Comparison of ENCODE assay signal across 30 cellular contexts in the genomic region with DNA sequence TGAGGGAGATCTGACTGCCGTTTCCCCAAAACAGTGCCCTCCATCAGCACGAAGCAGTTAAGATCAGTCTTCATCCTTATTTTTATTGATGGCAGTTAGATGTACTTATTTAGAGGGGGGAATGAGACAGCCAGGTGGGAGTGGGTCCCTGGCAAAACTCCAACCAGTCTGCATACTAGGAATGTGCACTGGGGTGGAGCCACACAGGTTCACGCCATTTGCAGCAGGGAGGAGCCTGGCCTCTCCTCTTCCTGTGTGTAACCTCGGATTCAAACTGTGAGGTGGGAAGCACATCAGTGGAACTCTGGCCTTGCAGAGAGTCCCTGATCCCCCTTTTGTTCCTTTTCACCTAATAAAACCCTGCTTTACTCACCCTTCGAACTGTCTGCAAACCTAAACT.
"Had no signal": no experiment of that assay in that cellular context is flagged by ENCODE, and none has a peak within 500 bp of the region (broad histone marks: within the 10 kb centered on the region; RNA-seq: fewer than 3 reads in every experiment).

No MANE protein-coding gene starts in this region.

- H3K4me1 Mint-ChIP-seq: activated CD4-positive, alpha-beta T cell treated with anti-CD3 and anti-CD28 coated beads for 36 hours; activated CD4-positive, alpha-beta T cell treated with anti-CD3 and anti-CD28 coated beads, Interleukin-2, amount 10 ng/mL, durations not matched to agents 7 days and 5 days; activated naive CD4-positive, alpha-beta T cell treated with anti-CD3 and anti-CD28 coated beads, Interleukin-2, amount 50 U/mL, for 24 hours; activated naive CD8-positive, alpha-beta T cell treated with anti-CD3 and anti-CD28 coated beads, Interleukin-2, amount 10 ng/mL, durations not matched to agents 7 days and 5 days; brain had no signal

- H3K4me2 ChIP-seq: KMS-11, PC-9 had no signal

- H3K27ac ChIP-seq: KMS-11, PC-9 had no signal

- H3K9me3 Mint-ChIP-seq: activated naive CD4-positive, alpha-beta T cell treated with anti-CD3 and anti-CD28 coated beads, Interleukin-2, amount 50 U/mL, for 24 hours; activated naive CD8-positive, alpha-beta T cell treated with anti-CD3 and anti-CD28 coated beads, Interleukin-2, amount 10 ng/mL, durations not matched to agents 7 days and 5 days; activated T-cell treated with anti-CD3 and anti-CD28 coated beads, Interleukin-2, amount 50 U/mL, for 24 hours; activated T-helper 2 cell treated with anti-CD3 and anti-CD28 coated beads, Interferon-gamma antibody, Interleukin-2, Interleukin-4, amounts not matched to agents 10 μg/mL and 5 μg/mL and 100 μg/mL, durations not matched to agents 14 hours and 24 hours and 36 hours; T-helper 2 cell treated with Interferon-gamma antibody and Interleukin-4, amounts not matched to agents 5 μg/mL and 100 μg/mL, for 36 hours had no signal

- H3K27ac Mint-ChIP-seq: activated CD4-positive, alpha-beta T cell treated with anti-CD3 and anti-CD28 coated beads for 36 hours; activated CD4-positive, alpha-beta T cell treated with anti-CD3 and anti-CD28 coated beads, Interleukin-2, amount 10 ng/mL, durations not matched to agents 7 days and 5 days; activated CD8-positive, alpha-beta T cell treated with anti-CD3 and anti-CD28 coated beads, Interleukin-2, amount 10 ng/mL, durations not matched to agents 7 days and 5 days; activated naive CD4-positive, alpha-beta T cell treated with anti-CD3 and anti-CD28 coated beads, Interleukin-2, amount 50 U/mL, for 24 hours; activated naive CD8-positive, alpha-beta T cell treated with anti-CD3 and anti-CD28 coated beads, Interleukin-2, amount 10 ng/mL, durations not matched to agents 7 days and 5 days; activated T-cell treated with anti-CD3 and anti-CD28 coated beads, Interleukin-2, amount 50 U/mL, for 24 hours; activated T-helper 2 cell treated with anti-CD3 and anti-CD28 coated beads, Interferon-gamma antibody, Interleukin-2, Interleukin-4, amounts not matched to agents 10 μg/mL and 5 μg/mL and 100 μg/mL, durations not matched to agents 14 hours and 24 hours and 36 hours; brain; T-helper 1 cell treated with Interleukin-12 subunit alpha and Interleukin-12 subunit beta and Interleukin-4 antibody, amounts not matched to agents 30 μg/mL and 1 μg/mL, for 36 hours; T-helper 2 cell treated with Interferon-gamma antibody and Interleukin-4, amounts not matched to agents 5 μg/mL and 100 μg/mL, for 36 hours had no signal

- H3K36me3 Mint-ChIP-seq: activated naive CD4-positive, alpha-beta T cell treated with anti-CD3 and anti-CD28 coated beads, Interleukin-2, amount 50 U/mL, for 24 hours; activated naive CD8-positive, alpha-beta T cell treated with anti-CD3 and anti-CD28 coated beads, Interleukin-2, amount 10 ng/mL, durations not matched to agents 7 days and 5 days; brain had no signal

- H3K4me3 Mint-ChIP-seq: activated CD4-positive, alpha-beta T cell treated with anti-CD3 and anti-CD28 coated beads for 36 hours; activated CD4-positive, alpha-beta T cell treated with anti-CD3 and anti-CD28 coated beads, Interleukin-2, amount 10 ng/mL, durations not matched to agents 7 days and 5 days; activated CD8-positive, alpha-beta T cell treated with anti-CD3 and anti-CD28 coated beads, Interleukin-2, amount 10 ng/mL, durations not matched to agents 7 days and 5 days; activated naive CD4-positive, alpha-beta T cell treated with anti-CD3 and anti-CD28 coated beads, Interleukin-2, amount 50 U/mL, for 24 hours; activated naive CD8-positive, alpha-beta T cell treated with anti-CD3 and anti-CD28 coated beads, Interleukin-2, amount 10 ng/mL, durations not matched to agents 7 days and 5 days; activated T-cell treated with anti-CD3 and anti-CD28 coated beads, Interleukin-2, amount 50 U/mL, for 24 hours; brain; T-helper 1 cell treated with Interleukin-12 subunit alpha and Interleukin-12 subunit beta and Interleukin-4 antibody, amounts not matched to agents 30 μg/mL and 1 μg/mL, for 36 hours; T-helper 2 cell treated with Interferon-gamma antibody and Interleukin-4, amounts not matched to agents 5 μg/mL and 100 μg/mL, for 36 hours had no signal

- H3K27me3 Mint-ChIP-seq: activated CD4-positive, alpha-beta T cell treated with anti-CD3 and anti-CD28 coated beads for 36 hours; activated CD4-positive, alpha-beta T cell treated with anti-CD3 and anti-CD28 coated beads, Interleukin-2, amount 10 ng/mL, durations not matched to agents 7 days and 5 days; activated naive CD4-positive, alpha-beta T cell treated with anti-CD3 and anti-CD28 coated beads, Interleukin-2, amount 50 U/mL, for 24 hours; activated naive CD8-positive, alpha-beta T cell treated with anti-CD3 and anti-CD28 coated beads, Interleukin-2, amount 10 ng/mL, durations not matched to agents 7 days and 5 days had no signal

- H2AFZ ChIP-seq: PC-9 had no signal

- DNase-seq: activated CD4-positive, alpha-beta T cell treated with anti-CD3 and anti-CD28 coated beads for 36 hours; activated CD4-positive, alpha-beta T cell treated with anti-CD3 and anti-CD28 coated beads, Interleukin-2, amount 10 ng/mL, durations not matched to agents 7 days and 5 days; activated CD4-positive, alpha-beta T cell treated with anti-CD3 and anti-CD28 coated beads, Interleukin-2, amount 50 U/mL, for 48 hours; activated CD8-positive, alpha-beta T cell treated with anti-CD3 and anti-CD28 coated beads, Interleukin-2, amount 10 ng/mL, durations not matched to agents 7 days and 5 days; activated gamma-delta T cell; activated naive CD4-positive, alpha-beta T cell treated with Interleukin-2 at 50 U/mL for 16 hours; activated naive CD8-positive, alpha-beta T cell treated with anti-CD3 and anti-CD28 coated beads, Interleukin-2, amount 10 ng/mL, durations not matched to agents 7 days and 5 days; activated T-cell treated with anti-CD3 and anti-CD28 coated beads, Interleukin-2, amount 50 U/mL, for 24 hours; caudate nucleus; cerebellar nuclear complex; MM.1S; MV-4-11; NCI-H1092; NCI-H1436 treated with DMSO at 0.1 percent for 48 hours; NCI-H1694 treated with DMSO at 0.1 percent for 48 hours; NCI-H2029 treated with DMSO at 0.1 percent for 48 hours; NCI-H2107; NCI-H2171; NCI-H510A; NCI-H526; NCI-H748 treated with DMSO at 0.1 percent for 48 hours; PC-9; Right ventricle myocardium superior had no signal

- ATAC-seq: activated CD4-positive, alpha-beta T cell treated with anti-CD3 and anti-CD28 coated beads for 36 hours; activated CD4-positive, CD25-positive, alpha-beta regulatory T cell treated with anti-CD3 and anti-CD28 coated beads, Interleukin-2, amount 50 U/mL, for 24 hours; activated CD8-positive, alpha-beta T cell treated with anti-CD3 and anti-CD28 coated beads, Interleukin-2, amount 10 ng/mL, durations not matched to agents 7 days and 5 days had no signal

- H3K9ac ChIP-seq: KMS-11 had no signal

- H3K4me3 ChIP-seq: PC-9 had no signal
